In genomic region chr17:82098169-82098938, GRCh38 we compare ENCODE assay signal across 8 cellular contexts. TPM values are rescaled to one million over a fixed set of nuclear protein-coding genes. Genes with fewer than 3 reads are reported as not detected.
DNase-seq lines count a peak whose midpoint lies in the region; ATAC-seq lines count a peak whose summit lies in the region.

FASN (minus strand) TSS chr17:82098236; CDS start chr17:82096445, 1,791 bp downstream.

- H3K36me3 Mint-ChIP-seq in activated CD8-positive, alpha-beta memory T cell treated with anti-CD3 and anti-CD28 coated beads, Interleukin-2, amount 10 ng/mL, durations not matched to agents 7 days and 5 days: peaks cover 2% of the 10 kb centered on the region

- H3K9me3 Mint-ChIP-seq in activated CD8-positive, alpha-beta memory T cell treated with anti-CD3 and anti-CD28 coated beads, Interleukin-2, amount 10 ng/mL, durations not matched to agents 7 days and 5 days (ENCODE audit: low read depth): no peaks in the 10 kb centered on the region

- H3K4me3 Mint-ChIP-seq in activated CD8-positive, alpha-beta memory T cell treated with anti-CD3 and anti-CD28 coated beads, Interleukin-2, amount 10 ng/mL, durations not matched to agents 7 days and 5 days: peak within 1 kb of the TSS; percentile 76

- ATAC-seq in GM21381 (IDR thresholded peaks at IDR 0.05; ENCODE audit: unreplicated experiment): peak; percentile 61
- ATAC-seq in activated CD8-positive, alpha-beta memory T cell treated with anti-CD3 and anti-CD28 coated beads, Interleukin-2, amount 10 ng/mL, durations not matched to agents 7 days and 5 days: peak; percentile 80

- peak within 1 kb of the TSS; percentile 49 for H3K27ac Mint-ChIP-seq in activated CD8-positive, alpha-beta memory T cell treated with anti-CD3 and anti-CD28 coated beads, Interleukin-2, amount 10 ng/mL, durations not matched to agents 7 days and 5 days

- DNase-seq in Caki2 (ENCODE audit: low read depth) (peak; percentile 95), HUDEP-2 (lab: John Stamatoyannopoulos, UW; ENCODE audit: unreplicated experiment in 76 of 76) (peak in 75 of 76 experiments; percentile 25 to 97 (median 90)), NOMO-1 treated with dmso at 0.1 percent for 144 hours (lab: John Stamatoyannopoulos, UW; ENCODE audit: unreplicated experiment) (peak; percentile 92), midbrain (lab: John Stamatoyannopoulos, UW) (peak; percentile 94)
- peak; percentile 95 for DNase-seq in activated CD8-positive, alpha-beta memory T cell treated with anti-CD3 and anti-CD28 coated beads, Interleukin-2, amount 10 ng/mL, durations not matched to agents 7 days and 5 days
- peak; percentile 79 to 86 for DNase-seq in stimulated activated CD8-positive, alpha-beta memory T cell treated with anti-CD3 and anti-CD28 coated beads, Interleukin-2, amount 100 ng/mL, for 1 hour (ENCODE audit: low read depth in 2 of 2)

- in situ Hi-C loops in Caki2 (cut with HindIII; ENCODE audit: low pct_unique_long_range_greater_than_20kb, low sequenced_read_pairs) (no loop called here), endometrial microvascular endothelial cells (cut with HindIII; ENCODE audit: inconsistent ontology term, low pct_unique_long_range_greater_than_20kb, low sequenced_read_pairs) (no loop called here)

- peaks cover 13% of the 10 kb centered on the region for H3K4me1 Mint-ChIP-seq in activated CD8-positive, alpha-beta memory T cell treated with anti-CD3 and anti-CD28 coated beads, Interleukin-2, amount 10 ng/mL, durations not matched to agents 7 days and 5 days

- no peaks in the 10 kb centered on the region for H3K27me3 Mint-ChIP-seq in activated CD8-positive, alpha-beta memory T cell treated with anti-CD3 and anti-CD28 coated beads, Interleukin-2, amount 10 ng/mL, durations not matched to agents 7 days and 5 days

- CTCF ChIA-PET in activated CD8-positive, alpha-beta memory T cell treated with anti-CD3 and anti-CD28 coated beads, Interleukin-2, amount 10 ng/mL, durations not matched to agents 7 days and 5 days (lab: Charles Lee): interaction anchor here (1.0 to 1.8 kb wide), 6 partner anchors 8 to 79 kb away, joined by 3 to 12 read pairs (median 8); partner anchors contain the start of gene DCXR

RNA-seq across cellular contexts. Expression of gene FASN, which starts in this region (rescaled TPM):
- 58.4 and 64.6 TPM in 2 replicates for total RNA-seq in Caki2 (2014; rRNA removed; shearing (Covaris generic); ENCODE audit: low replicate concordance)
- total RNA-seq in activated CD8-positive, alpha-beta memory T cell treated with anti-CD3 and anti-CD28 coated beads, Interleukin-2, amount 10 ng/mL, durations not matched to agents 7 days and 5 days: 100 to 1,000 TPM; 229 to 277 TPM
- total RNA-seq in endometrial microvascular endothelial cells (ENCODE audit: inconsistent ontology term): 76.7 TPM

Comparison
In these comparisons a context has a peak if more than half of its experiments do, and no peak if none do; other contexts are left out.
1. Peak in every context shown above with its lines: DNase-seq and ATAC-seq.